ENCODE assay signal across 8 cellular contexts in the genomic region with DNA sequence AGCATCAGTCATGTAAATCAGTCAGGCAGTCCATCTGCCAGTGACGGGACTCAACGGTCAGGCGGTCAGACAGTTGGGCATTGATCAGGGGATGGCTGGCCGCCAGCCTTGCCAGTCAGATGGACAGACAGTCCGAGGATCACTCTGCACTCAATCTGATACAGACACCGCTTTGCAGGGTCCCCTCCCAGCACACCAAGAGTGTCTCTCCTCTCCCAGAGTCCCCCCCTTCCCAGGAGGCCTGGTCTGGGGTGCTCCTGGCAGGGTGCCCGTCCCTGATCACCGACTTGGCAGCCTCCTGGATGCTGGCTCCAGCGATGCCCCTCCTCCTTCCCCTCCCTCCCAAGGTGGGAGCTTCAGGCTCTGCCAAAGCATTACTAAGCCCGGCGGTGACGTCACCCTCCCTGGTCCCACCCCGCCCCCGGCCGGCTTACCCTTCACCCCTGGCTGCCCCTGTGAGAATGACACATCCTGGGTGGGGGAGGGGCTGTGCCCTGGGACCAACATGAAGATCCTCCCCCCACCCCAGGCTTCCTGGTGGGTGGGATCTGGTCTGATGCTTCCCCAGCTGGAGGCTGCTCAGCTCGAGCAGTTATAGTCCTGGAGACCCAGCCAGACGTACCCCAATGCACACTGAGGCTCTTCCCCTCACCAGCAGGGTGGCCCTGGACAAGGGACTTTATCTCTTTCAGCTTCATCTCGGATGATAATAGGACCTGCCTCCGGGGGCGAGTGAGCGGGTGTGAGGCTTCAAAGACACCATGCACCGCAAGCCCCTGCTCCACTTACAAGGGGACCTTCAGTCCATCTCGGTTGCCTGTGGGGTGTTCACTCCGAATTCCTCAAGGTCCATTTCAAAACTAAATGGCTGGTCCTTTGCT.
DNase-seq lines count a peak whose midpoint lies in the region; ATAC-seq, FAIRE-seq and TF ChIP-seq lines count a peak whose summit lies in the region.

No MANE protein-coding gene starts in this region.

- peak overlapping the region in 1 of 2 experiments; percentile 63; a peak in 3 of 6 replicates for H3K27ac ChIP-seq in A549

- DNase-seq in A549 (ENCODE audit: low read depth in 1 of 2, low spot score in 1 of 2) (peak; percentile 38 to 60), H7 (peak; percentile 85), RPMI8226 (peak; percentile 29), fibroblast of the conjunctiva (ENCODE audit: low read depth) (peak; percentile 64), occipital lobe (lab: John Stamatoyannopoulos, UW) (peak; percentile 69), GF-D8 (lab: John Stamatoyannopoulos, UW) (no peak)

- peaks cover 16% of the 10 kb centered on the region for H3K4me1 ChIP-seq in A549

- peak overlapping the region; percentile 72 for H3K4me2 ChIP-seq in A549

- no peak for TF ChIP-seq RAD21 in A549 (conservative IDR thresholded peaks at IDR 0.05 in 1 of 2, IDR thresholded peaks at IDR 0.05 in 1 of 2)

- 51% methylated on average over 18 of the region's 24 CpGs for WGBS in A549 (ENCODE audit: missing lambda C conversion rate)

- H3K27me3 ChIP-seq in H7 (ENCODE audit: control insufficient read depth, insufficient read depth, low read length) = no peaks in the 10 kb centered on the region

- ATAC-seq in A549 (peak; percentile 64 to 66; a peak in 5 of 6 replicates), HG03139 (IDR thresholded peaks at IDR 0.05; ENCODE audit: unreplicated experiment) (no peak), HG02588 (IDR thresholded peaks at IDR 0.05; ENCODE audit: unreplicated experiment) (no peak)

- no peak for TF ChIP-seq CTCF in A549 (IDR thresholded peaks at IDR 0.05)

- no peak for FAIRE-seq in A549 (lab: Jason Lieb, UNC)

- POLR2A ChIA-PET in A549 (lab: Yijun Ruan, JAX) = no interaction called here

- TF ChIP-seq POLR2A in A549 (IDR thresholded peaks at IDR 0.05; ENCODE audit: low read length) = no peak

- no peak for TF ChIP-seq EP300 in A549 (IDR thresholded peaks at IDR 0.05)

- H3K9me3 ChIP-seq in A549 = no peaks in the 10 kb centered on the region

- CTCF ChIA-PET in A549 (lab: Yijun Ruan, JAX) = interaction anchor here (0.8 to 25.3 kb wide), 10 partner anchors 16 to 469 kb away, joined by 3 to 400 read pairs (median 4); no protein-coding TSS in a partner anchor

- H3K4me3 ChIP-seq in A549 (no peak overlapping the region; the same call in 2 of the 3 replicates), H7 (ENCODE audit: insufficient read depth, low read depth, low read length) (no peak overlapping the region)

- H3K36me3 ChIP-seq in H7 (replicated peaks; ENCODE audit: control insufficient read depth, insufficient read depth, low read length) = no peaks in the 10 kb centered on the region

TF ChIP-seq in A549, 52 proteins besides CTCF, POLR2A, EP300 and RAD21:
- TF ChIP-seq FOSL2 (IDR thresholded peaks at IDR 0.05) (no peak), FOSL2 (CRISPR knock-in tag; IDR thresholded peaks at IDR 0.05) (peak; percentile 55), HOXB5 (CRISPR knock-in tag; IDR thresholded peaks at IDR 0.05) (no peak)
TF ChIP-seq in A549: peak in this region for 1.

Comparison
In these comparisons a context has a peak if more than half of its experiments do, and no peak if none do; other contexts are left out.
1. ATAC-seq: peak in A549 (2 of 2); none in HG03139 (single experiment) and HG02588 (single experiment).